3 cellular contexts compared by ENCODE assay signal in the genomic region with DNA sequence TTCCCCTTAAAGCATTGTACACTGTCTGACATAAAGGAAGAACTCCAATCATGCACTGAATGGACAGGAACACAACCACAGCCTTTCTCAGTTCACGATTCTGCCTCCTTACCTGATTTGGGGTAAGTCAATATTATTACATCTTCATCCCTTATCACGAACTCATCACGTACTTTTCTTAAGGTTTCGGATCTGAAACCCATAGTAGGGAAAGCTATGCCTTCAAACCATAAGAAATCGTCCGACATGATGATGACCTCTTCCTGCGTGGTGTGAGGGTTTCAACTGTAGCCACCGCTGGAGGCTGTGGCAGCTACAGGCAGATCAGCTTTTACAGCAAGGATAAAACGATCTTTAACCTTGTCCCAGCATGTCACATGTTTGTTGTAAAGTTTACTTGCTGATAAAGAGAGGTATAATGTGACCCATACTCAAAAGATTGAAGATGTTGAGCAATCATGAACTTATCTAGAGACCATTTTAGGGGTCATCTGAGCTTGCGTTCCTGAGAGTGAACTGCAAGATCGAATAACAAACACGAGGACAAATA.
TF ChIP-seq lines count a peak whose summit lies in the region.

A gene with protein sequence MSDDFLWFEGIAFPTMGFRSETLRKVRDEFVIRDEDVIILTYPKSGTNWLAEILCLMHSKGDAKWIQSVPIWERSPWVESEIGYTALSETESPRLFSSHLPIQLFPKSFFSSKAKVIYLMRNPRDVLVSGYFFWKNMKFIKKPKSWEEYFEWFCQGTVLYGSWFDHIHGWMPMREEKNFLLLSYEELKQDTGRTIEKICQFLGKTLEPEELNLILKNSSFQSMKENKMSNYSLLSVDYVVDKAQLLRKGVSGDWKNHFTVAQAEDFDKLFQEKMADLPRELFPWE (minus strand): TSS at position 306 of the 550 bp plus-strand sequence. CDS start 58 bp downstream, at position 248.

TF ChIP-seq in HEK293, 187 proteins besides CTCF, POLR2A, EP300 and RAD21:
- no peak for TF ChIP-seq ZNF138 (tag by site-specific recombination; IDR thresholded peaks at IDR 0.05; ENCODE audit: borderline replicate concordance)
- peak; percentile 40 for TF ChIP-seq ZBTB17 (tag by site-specific recombination; IDR thresholded peaks at IDR 0.05)
- peak; percentile 46 for TF ChIP-seq FEZF1 (tag by site-specific recombination; IDR thresholded peaks at IDR 0.05)
- 0 out of 2 replicates have a peak, but pooled peaks have one; percentile 27 for TF ChIP-seq ZNF335 (tag by site-specific recombination; conservative IDR thresholded peaks at IDR 0.05)
- no peak for TF ChIP-seq ZNF133 (tag by site-specific recombination; IDR thresholded peaks at IDR 0.05)
- peak; percentile 69 for TF ChIP-seq ZBTB48 (tag by site-specific recombination; IDR thresholded peaks at IDR 0.05)
- 0 out of 2 replicates have a peak, but pooled peaks have one; percentile 8 for TF ChIP-seq GLIS1 (tag by site-specific recombination; IDR thresholded peaks at IDR 0.05)
- 0 out of 2 replicates have a peak, but pooled peaks have one; percentile 10 for TF ChIP-seq SCRT2 (tag by site-specific recombination; IDR thresholded peaks at IDR 0.05)
- no peak for TF ChIP-seq HOXC10 (CRISPR knock-in tag; IDR thresholded peaks at IDR 0.05)
- no peak for TF ChIP-seq ZNF23 (tag by site-specific recombination; IDR thresholded peaks at IDR 0.05; ENCODE audit: borderline replicate concordance)
- TF ChIP-seq TRIM28 (IDR thresholded peaks at IDR 0.05; ENCODE audit: borderline replicate concordance, low read length): 0 out of 2 replicates have a peak, but pooled peaks have one; percentile 56

TF ChIP-seq in K562, 482 proteins besides CTCF, POLR2A, EP300 and RAD21 (continues in another document):
- TF ChIP-seq, protein P1, sequence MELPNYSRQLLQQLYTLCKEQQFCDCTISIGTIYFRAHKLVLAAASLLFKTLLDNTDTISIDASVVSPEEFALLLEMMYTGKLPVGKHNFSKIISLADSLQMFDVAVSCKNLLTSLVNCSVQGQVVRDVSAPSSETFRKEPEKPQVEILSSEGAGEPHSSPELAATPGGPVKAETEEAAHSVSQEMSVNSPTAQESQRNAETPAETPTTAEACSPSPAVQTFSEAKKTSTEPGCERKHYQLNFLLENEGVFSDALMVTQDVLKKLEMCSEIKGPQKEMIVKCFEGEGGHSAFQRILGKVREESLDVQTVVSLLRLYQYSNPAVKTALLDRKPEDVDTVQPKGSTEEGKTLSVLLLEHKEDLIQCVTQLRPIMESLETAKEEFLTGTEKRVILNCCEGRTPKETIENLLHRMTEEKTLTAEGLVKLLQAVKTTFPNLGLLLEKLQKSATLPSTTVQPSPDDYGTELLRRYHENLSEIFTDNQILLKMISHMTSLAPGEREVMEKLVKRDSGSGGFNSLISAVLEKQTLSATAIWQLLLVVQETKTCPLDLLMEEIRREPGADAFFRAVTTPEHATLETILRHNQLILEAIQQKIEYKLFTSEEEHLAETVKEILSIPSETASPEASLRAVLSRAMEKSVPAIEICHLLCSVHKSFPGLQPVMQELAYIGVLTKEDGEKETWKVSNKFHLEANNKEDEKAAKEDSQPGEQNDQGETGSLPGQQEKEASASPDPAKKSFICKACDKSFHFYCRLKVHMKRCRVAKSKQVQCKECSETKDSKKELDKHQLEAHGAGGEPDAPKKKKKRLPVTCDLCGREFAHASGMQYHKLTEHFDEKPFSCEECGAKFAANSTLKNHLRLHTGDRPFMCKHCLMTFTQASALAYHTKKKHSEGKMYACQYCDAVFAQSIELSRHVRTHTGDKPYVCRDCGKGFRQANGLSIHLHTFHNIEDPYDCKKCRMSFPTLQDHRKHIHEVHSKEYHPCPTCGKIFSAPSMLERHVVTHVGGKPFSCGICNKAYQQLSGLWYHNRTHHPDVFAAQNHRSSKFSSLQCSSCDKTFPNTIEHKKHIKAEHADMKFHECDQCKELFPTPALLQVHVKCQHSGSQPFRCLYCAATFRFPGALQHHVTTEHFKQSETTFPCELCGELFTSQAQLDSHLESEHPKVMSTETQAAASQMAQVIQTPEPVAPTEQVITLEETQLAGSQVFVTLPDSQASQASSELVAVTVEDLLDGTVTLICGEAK (IDR thresholded peaks at IDR 0.05): 0 out of 2 replicates have a peak, but pooled peaks have one; percentile 10
- TF ChIP-seq, protein P1 (CRISPR knock-in tag; IDR thresholded peaks at IDR 0.05): no peak
- TF ChIP-seq YY1 (IDR thresholded peaks at IDR 0.05; ENCODE audit: borderline replicate concordance in 1 of 3, control insufficient read depth in 1 of 3, extremely low read depth in 1 of 3, insufficient read depth in 3 of 3, insufficient read length in 1 of 3, insufficient replicate concordance in 2 of 3, low read depth in 1 of 3, low read length in 2 of 3) (no peak), L3MBTL2 (IDR thresholded peaks at IDR 0.05) (peak; percentile 46; the same call in 1 of the 2 replicates), ETV6 (IDR thresholded peaks at IDR 0.05; ENCODE audit: borderline replicate concordance in 1 of 2, low read depth in 2 of 2, low read length in 1 of 2) (no peak), ETV6 (CRISPR knock-in tag; IDR thresholded peaks at IDR 0.05; ENCODE audit: borderline replicate concordance) (no peak), CEBPG (CRISPR knock-in tag; IDR thresholded peaks at IDR 0.05) (no peak), CEBPG (tag; conservative IDR thresholded peaks at IDR 0.05 in 1 of 2, IDR thresholded peaks at IDR 0.05 in 1 of 2) (peak; percentile 75 to 86), NR2C2 (CRISPR knock-in tag; IDR thresholded peaks at IDR 0.05) (no peak), NR2C2 (tag; IDR thresholded peaks at IDR 0.05) (peak; percentile 44), ZNF384 (IDR thresholded peaks at IDR 0.05; ENCODE audit: low read depth, low read length) (no peak), ZFPM2 (CRISPR knock-in tag; IDR thresholded peaks at IDR 0.05) (no peak), NR4A1 (CRISPR knock-in tag; IDR thresholded peaks at IDR 0.05) (no peak), NR4A1 (tag; IDR thresholded peaks at IDR 0.05) (peak; percentile 52; the same call in 1 of the 2 replicates)
- TF ChIP-seq, protein P2, sequence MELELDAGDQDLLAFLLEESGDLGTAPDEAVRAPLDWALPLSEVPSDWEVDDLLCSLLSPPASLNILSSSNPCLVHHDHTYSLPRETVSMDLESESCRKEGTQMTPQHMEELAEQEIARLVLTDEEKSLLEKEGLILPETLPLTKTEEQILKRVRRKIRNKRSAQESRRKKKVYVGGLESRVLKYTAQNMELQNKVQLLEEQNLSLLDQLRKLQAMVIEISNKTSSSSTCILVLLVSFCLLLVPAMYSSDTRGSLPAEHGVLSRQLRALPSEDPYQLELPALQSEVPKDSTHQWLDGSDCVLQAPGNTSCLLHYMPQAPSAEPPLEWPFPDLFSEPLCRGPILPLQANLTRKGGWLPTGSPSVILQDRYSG (tag; conservative IDR thresholded peaks at IDR 0.05; ENCODE audit: low read depth): no peak

TF ChIP-seq in HepG2, 621 proteins besides CTCF, POLR2A, EP300 and RAD21 (continues in another document):
- TF ChIP-seq XRCC5 (optimal IDR thresholded peaks at IDR 0.05; ENCODE audit: low read length): peak; percentile 41
- peak; percentile 31; the same call in 1 of the 2 replicates for TF ChIP-seq ETV5 (CRISPR knock-in tag; IDR thresholded peaks at IDR 0.05; ENCODE audit: borderline replicate concordance)
- no peak for TF ChIP-seq GZF1 (CRISPR knock-in tag; IDR thresholded peaks at IDR 0.05)
- TF ChIP-seq, protein P3, sequence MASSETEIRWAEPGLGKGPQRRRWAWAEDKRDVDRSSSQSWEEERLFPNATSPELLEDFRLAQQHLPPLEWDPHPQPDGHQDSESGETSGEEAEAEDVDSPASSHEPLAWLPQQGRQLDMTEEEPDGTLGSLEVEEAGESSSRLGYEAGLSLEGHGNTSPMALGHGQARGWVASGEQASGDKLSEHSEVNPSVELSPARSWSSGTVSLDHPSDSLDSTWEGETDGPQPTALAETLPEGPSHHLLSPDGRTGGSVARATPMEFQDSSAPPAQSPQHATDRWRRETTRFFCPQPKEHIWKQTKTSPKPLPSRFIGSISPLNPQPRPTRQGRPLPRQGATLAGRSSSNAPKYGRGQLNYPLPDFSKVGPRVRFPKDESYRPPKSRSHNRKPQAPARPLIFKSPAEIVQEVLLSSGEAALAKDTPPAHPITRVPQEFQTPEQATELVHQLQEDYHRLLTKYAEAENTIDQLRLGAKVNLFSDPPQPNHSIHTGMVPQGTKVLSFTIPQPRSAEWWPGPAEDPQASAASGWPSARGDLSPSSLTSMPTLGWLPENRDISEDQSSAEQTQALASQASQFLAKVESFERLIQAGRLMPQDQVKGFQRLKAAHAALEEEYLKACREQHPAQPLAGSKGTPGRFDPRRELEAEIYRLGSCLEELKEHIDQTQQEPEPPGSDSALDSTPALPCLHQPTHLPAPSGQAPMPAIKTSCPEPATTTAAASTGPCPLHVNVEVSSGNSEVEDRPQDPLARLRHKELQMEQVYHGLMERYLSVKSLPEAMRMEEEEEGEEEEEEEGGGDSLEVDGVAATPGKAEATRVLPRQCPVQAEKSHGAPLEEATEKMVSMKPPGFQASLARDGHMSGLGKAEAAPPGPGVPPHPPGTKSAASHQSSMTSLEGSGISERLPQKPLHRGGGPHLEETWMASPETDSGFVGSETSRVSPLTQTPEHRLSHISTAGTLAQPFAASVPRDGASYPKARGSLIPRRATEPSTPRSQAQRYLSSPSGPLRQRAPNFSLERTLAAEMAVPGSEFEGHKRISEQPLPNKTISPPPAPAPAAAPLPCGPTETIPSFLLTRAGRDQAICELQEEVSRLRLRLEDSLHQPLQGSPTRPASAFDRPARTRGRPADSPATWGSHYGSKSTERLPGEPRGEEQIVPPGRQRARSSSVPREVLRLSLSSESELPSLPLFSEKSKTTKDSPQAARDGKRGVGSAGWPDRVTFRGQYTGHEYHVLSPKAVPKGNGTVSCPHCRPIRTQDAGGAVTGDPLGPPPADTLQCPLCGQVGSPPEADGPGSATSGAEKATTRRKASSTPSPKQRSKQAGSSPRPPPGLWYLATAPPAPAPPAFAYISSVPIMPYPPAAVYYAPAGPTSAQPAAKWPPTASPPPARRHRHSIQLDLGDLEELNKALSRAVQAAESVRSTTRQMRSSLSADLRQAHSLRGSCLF (CRISPR knock-in tag; IDR thresholded peaks at IDR 0.05; ENCODE audit: borderline replicate concordance): no peak
- peak; percentile 75; the same call in 1 of the 2 replicates for TF ChIP-seq CREM (IDR thresholded peaks at IDR 0.05)
- TF ChIP-seq CREM (CRISPR knock-in tag; IDR thresholded peaks at IDR 0.05): no peak
- TF ChIP-seq U2AF2 (IDR thresholded peaks at IDR 0.05; ENCODE audit: low read depth, low read length): no peak
- peak; percentile 93 for TF ChIP-seq ISL2 (CRISPR knock-in tag; IDR thresholded peaks at IDR 0.05)
- peak; percentile 42; the same call in 1 of the 2 replicates for TF ChIP-seq SAFB2 (CRISPR knock-in tag; IDR thresholded peaks at IDR 0.05; ENCODE audit: borderline replicate concordance, low read depth)
- TF ChIP-seq, protein P4, sequence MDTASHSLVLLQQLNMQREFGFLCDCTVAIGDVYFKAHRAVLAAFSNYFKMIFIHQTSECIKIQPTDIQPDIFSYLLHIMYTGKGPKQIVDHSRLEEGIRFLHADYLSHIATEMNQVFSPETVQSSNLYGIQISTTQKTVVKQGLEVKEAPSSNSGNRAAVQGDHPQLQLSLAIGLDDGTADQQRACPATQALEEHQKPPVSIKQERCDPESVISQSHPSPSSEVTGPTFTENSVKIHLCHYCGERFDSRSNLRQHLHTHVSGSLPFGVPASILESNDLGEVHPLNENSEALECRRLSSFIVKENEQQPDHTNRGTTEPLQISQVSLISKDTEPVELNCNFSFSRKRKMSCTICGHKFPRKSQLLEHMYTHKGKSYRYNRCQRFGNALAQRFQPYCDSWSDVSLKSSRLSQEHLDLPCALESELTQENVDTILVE (CRISPR knock-in tag; IDR thresholded peaks at IDR 0.05): no peak
- peak; percentile 59; the same call in 1 of the 2 replicates for TF ChIP-seq NCOR1 (IDR thresholded peaks at IDR 0.05; ENCODE audit: borderline replicate concordance, low read length)
- TF ChIP-seq ZMYM4 (CRISPR knock-in tag; IDR thresholded peaks at IDR 0.05): peak; percentile 76
- no peak for TF ChIP-seq HNRNPL (IDR thresholded peaks at IDR 0.05; ENCODE audit: low read depth, low read length)
- TF ChIP-seq, protein P5, sequence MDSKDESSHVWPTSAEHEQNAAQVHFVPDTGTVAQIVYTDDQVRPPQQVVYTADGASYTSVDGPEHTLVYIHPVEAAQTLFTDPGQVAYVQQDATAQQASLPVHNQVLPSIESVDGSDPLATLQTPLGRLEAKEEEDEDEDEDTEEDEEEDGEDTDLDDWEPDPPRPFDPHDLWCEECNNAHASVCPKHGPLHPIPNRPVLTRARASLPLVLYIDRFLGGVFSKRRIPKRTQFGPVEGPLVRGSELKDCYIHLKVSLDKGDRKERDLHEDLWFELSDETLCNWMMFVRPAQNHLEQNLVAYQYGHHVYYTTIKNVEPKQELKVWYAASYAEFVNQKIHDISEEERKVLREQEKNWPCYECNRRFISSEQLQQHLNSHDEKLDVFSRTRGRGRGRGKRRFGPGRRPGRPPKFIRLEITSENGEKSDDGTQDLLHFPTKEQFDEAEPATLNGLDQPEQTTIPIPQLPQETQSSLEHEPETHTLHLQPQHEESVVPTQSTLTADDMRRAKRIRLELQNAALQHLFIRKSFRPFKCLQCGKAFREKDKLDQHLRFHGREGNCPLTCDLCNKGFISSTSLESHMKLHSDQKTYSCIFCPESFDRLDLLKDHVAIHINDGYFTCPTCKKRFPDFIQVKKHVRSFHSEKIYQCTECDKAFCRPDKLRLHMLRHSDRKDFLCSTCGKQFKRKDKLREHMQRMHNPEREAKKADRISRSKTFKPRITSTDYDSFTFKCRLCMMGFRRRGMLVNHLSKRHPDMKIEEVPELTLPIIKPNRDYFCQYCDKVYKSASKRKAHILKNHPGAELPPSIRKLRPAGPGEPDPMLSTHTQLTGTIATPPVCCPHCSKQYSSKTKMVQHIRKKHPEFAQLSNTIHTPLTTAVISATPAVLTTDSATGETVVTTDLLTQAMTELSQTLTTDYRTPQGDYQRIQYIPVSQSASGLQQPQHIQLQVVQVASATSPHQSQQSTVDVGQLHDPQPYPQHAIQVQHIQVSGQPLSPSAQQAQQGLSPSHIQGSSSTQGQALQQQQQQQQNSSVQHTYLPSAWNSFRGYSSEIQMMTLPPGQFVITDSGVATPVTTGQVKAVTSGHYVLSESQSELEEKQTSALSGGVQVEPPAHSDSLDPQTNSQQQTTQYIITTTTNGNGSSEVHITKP (CRISPR knock-in tag; IDR thresholded peaks at IDR 0.05; ENCODE audit: low read depth): peak; percentile 48; the same call in 1 of the 2 replicates
- TF ChIP-seq ZBTB7B (CRISPR knock-in tag; IDR thresholded peaks at IDR 0.05): peak; percentile 73
